Comparison of ENCODE assay signal across 1 cellular context in the genomic region with DNA sequence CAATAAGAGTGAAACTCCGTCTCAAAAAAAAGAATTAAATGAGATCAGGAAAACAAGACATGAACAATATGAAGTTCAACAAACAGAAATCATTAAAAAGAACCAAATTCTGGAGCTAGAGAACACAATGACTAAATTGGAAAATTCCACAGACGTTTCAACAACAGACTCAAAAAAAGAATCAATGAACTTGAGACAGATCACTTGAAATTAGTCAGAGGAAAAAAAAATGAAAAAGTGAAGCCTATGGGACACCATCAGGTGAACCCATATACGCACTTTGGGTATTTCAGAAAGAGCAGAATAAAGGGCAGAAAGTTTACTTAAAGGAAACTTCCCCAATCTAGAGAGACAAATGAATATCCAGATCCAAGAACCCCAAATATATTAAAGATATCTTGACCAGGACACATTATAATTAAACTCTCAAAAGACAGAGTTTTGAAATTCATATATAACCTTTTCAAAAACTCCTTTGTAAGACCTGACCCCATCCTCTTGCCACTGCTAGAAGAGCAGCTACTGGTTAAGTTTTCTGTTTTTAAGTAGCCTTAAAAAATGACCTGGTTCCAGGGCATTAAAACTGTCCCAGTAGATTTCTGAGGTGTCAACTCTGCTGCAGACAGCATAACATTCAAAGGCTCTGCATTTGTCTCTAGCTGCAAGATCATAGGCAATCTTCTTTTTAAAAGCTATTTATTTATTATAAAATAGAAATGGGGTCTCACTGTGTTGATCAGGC.
TF ChIP-seq lines count a peak whose summit lies in the region.

No MANE protein-coding gene starts in this region.

TF ChIP-seq in GM12878, 131 proteins besides CTCF, POLR2A, EP300 and RAD21:
- TF ChIP-seq, protein P1, sequence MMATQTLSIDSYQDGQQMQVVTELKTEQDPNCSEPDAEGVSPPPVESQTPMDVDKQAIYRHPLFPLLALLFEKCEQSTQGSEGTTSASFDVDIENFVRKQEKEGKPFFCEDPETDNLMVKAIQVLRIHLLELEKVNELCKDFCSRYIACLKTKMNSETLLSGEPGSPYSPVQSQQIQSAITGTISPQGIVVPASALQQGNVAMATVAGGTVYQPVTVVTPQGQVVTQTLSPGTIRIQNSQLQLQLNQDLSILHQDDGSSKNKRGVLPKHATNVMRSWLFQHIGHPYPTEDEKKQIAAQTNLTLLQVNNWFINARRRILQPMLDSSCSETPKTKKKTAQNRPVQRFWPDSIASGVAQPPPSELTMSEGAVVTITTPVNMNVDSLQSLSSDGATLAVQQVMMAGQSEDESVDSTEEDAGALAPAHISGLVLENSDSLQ (IDR thresholded peaks at IDR 0.05), result no peak
- TF ChIP-seq, protein P2, sequence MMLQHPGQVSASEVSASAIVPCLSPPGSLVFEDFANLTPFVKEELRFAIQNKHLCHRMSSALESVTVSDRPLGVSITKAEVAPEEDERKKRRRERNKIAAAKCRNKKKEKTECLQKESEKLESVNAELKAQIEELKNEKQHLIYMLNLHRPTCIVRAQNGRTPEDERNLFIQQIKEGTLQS (IDR thresholded peaks at IDR 0.05; ENCODE audit: borderline replicate concordance, extremely low read depth, low read depth, low read length), result no peak
- no peak for TF ChIP-seq EGR1 (IDR thresholded peaks at IDR 0.05; ENCODE audit: borderline replicate concordance in 1 of 2, low read depth in 2 of 2, low read length in 2 of 2)
- TF ChIP-seq, protein P3, sequence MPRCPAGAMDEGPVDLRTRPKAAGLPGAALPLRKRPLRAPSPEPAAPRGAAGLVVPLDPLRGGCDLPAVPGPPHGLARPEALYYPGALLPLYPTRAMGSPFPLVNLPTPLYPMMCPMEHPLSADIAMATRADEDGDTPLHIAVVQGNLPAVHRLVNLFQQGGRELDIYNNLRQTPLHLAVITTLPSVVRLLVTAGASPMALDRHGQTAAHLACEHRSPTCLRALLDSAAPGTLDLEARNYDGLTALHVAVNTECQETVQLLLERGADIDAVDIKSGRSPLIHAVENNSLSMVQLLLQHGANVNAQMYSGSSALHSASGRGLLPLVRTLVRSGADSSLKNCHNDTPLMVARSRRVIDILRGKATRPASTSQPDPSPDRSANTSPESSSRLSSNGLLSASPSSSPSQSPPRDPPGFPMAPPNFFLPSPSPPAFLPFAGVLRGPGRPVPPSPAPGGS (IDR thresholded peaks at IDR 0.05; ENCODE audit: borderline replicate concordance, insufficient read depth, low read depth, low read length, poor library complexity, severe bottlenecking), result peak; percentile 6
- TF ChIP-seq BRCA1 (IDR thresholded peaks at IDR 0.05; ENCODE audit: low read depth, low read length), result no peak
- TF ChIP-seq, protein P4, sequence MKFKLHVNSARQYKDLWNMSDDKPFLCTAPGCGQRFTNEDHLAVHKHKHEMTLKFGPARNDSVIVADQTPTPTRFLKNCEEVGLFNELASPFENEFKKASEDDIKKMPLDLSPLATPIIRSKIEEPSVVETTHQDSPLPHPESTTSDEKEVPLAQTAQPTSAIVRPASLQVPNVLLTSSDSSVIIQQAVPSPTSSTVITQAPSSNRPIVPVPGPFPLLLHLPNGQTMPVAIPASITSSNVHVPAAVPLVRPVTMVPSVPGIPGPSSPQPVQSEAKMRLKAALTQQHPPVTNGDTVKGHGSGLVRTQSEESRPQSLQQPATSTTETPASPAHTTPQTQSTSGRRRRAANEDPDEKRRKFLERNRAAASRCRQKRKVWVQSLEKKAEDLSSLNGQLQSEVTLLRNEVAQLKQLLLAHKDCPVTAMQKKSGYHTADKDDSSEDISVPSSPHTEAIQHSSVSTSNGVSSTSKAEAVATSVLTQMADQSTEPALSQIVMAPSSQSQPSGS (IDR thresholded peaks at IDR 0.05; ENCODE audit: low read length), result no peak
- TF ChIP-seq, protein P5, sequence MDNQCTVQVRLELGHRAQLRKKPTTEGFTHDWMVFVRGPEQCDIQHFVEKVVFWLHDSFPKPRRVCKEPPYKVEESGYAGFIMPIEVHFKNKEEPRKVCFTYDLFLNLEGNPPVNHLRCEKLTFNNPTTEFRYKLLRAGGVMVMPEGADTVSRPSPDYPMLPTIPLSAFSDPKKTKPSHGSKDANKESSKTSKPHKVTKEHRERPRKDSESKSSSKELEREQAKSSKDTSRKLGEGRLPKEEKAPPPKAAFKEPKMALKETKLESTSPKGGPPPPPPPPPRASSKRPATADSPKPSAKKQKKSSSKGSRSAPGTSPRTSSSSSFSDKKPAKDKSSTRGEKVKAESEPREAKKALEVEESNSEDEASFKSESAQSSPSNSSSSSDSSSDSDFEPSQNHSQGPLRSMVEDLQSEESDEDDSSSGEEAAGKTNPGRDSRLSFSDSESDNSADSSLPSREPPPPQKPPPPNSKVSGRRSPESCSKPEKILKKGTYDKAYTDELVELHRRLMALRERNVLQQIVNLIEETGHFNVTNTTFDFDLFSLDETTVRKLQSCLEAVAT (IDR thresholded peaks at IDR 0.05), result no peak
- no peak for TF ChIP-seq MYB (IDR thresholded peaks at IDR 0.05; ENCODE audit: borderline replicate concordance, low read depth, low read length)
